In genomic region chr19:6276447-6276846, GRCh38 we compare ENCODE assay signal across 11 cellular contexts. TPM values are rescaled to one million over a fixed set of nuclear protein-coding genes. Genes with fewer than 3 reads are reported as not detected.
A peak's percentile ranks its signal among the peaks of the same experiment; 100 is the strongest.
DNase-seq lines count a peak whose midpoint lies in the region; ATAC-seq and TF ChIP-seq lines count a peak whose summit lies in the region.
"Had no signal": no experiment of that assay in that cellular context is flagged by ENCODE, and none has a peak within 500 bp of the region (broad histone marks: within the 10 kb centered on the region; RNA-seq: fewer than 3 reads in every experiment).

No MANE protein-coding gene starts in this region.

- H3K36me3 Mint-ChIP-seq in endothelial cell (ENCODE audit: low read depth, unreplicated experiment) = peaks cover 8% of the 10 kb centered on the region
- H3K36me3 Mint-ChIP-seq in nephron progenitor cell (ENCODE audit: low read depth) = no peaks in the 10 kb centered on the region

- H3K27ac Mint-ChIP-seq in endothelial cell (ENCODE audit: unreplicated experiment) = peak overlapping the region; percentile 28
- peak overlapping the region; percentile 41 for H3K27ac Mint-ChIP-seq in nephron progenitor cell
- H3K27ac Mint-ChIP-seq: T-helper 1 cell treated with Interleukin-12 subunit alpha and Interleukin-12 subunit beta and Interleukin-4 antibody, amounts not matched to agents 30 μg/mL and 1 μg/mL, for 36 hours had no signal

- peak; percentile 62 for DNase-seq in AG09309 (ENCODE audit: low read depth)
- peak; percentile 26 for DNase-seq in M059J (ENCODE audit: low read depth)
- DNase-seq in endothelial cell (ENCODE audit: low spot score) = no peak
- DNase-seq in nephron progenitor cell = no peak
- DNase-seq in D341Med (ENCODE audit: low spot score) = no peak
- no peak for DNase-seq in NCI-H2107 treated with DMSO at 0.1 percent for 48 hours (lab: John Stamatoyannopoulos, UW; ENCODE audit: unreplicated experiment)
- no peak for DNase-seq in NCI-H1436 treated with DMSO at 0.1 percent for 48 hours (lab: John Stamatoyannopoulos, UW)
- DNase-seq: spleen had no signal

- H3K4me1 Mint-ChIP-seq in endothelial cell (ENCODE audit: unreplicated experiment) (peaks cover 60% of the 10 kb centered on the region), nephron progenitor cell (peaks cover 77% of the 10 kb centered on the region)

- no peaks in the 10 kb centered on the region for H3K9me3 Mint-ChIP-seq in endothelial cell (ENCODE audit: unreplicated experiment)
- H3K9me3 Mint-ChIP-seq in nephron progenitor cell = peaks cover 4% of the 10 kb centered on the region
- H3K9me3 Mint-ChIP-seq: T-helper 1 cell treated with Interleukin-12 subunit alpha and Interleukin-12 subunit beta and Interleukin-4 antibody, amounts not matched to agents 30 μg/mL and 1 μg/mL, for 36 hours had no signal

- H3K4me3 Mint-ChIP-seq in endothelial cell (ENCODE audit: unreplicated experiment) (peak overlapping the region; percentile 40), nephron progenitor cell (peak overlapping the region; percentile 62)
- H3K4me3 Mint-ChIP-seq: T-helper 1 cell treated with Interleukin-12 subunit alpha and Interleukin-12 subunit beta and Interleukin-4 antibody, amounts not matched to agents 30 μg/mL and 1 μg/mL, for 36 hours had no signal

- no peak for TF ChIP-seq CTCF in AG09309 (IDR thresholded peaks at IDR 0.05; ENCODE audit: control insufficient read depth, insufficient read depth, low read depth, low read length, missing control alignments)
- TF ChIP-seq CTCF in endothelial cell (IDR thresholded peaks at IDR 0.05; ENCODE audit: unreplicated experiment) = no peak
- no peak for TF ChIP-seq CTCF in nephron progenitor cell (IDR thresholded peaks at IDR 0.05)

- no peak for ATAC-seq in GM19452 (IDR thresholded peaks at IDR 0.05; ENCODE audit: unreplicated experiment)

- H3K27me3 Mint-ChIP-seq in endothelial cell (ENCODE audit: unreplicated experiment) = peaks cover 13% of the 10 kb centered on the region
- H3K27me3 Mint-ChIP-seq in nephron progenitor cell (ENCODE audit: low read depth, poor library complexity) = peaks cover 5% of the 10 kb centered on the region

- H3K4me3 ChIP-seq in AG09309 (ENCODE audit: control insufficient read depth, low read depth, low read length) = no peak overlapping the region; the same call in none of the 2 replicates
- H3K4me3 ChIP-seq: spleen had no signal

RNA-seq across cellular contexts. Expression of gene MLLT1, which starts 3.3 kb away (rescaled TPM):
- total RNA-seq in M059J (2014; rRNA removed; shearing (Covaris generic)) = 15.2 and 22.6 TPM in 2 replicates
- total RNA-seq in endothelial cell (ENCODE audit: unreplicated experiment) = 59.2 TPM

RNA-seq across cellular contexts. Expression of gene ACER1, which starts 57.0 kb away (rescaled TPM):
- not detected in 2 replicates for total RNA-seq in M059J (2014; rRNA removed; shearing (Covaris generic))
- total RNA-seq in endothelial cell (ENCODE audit: unreplicated experiment) = not detected
- total RNA-seq: dermis microvascular lymphatic vessel endothelial cell had no signal

Comparison
In these comparisons a context has a peak if more than half of its experiments do, and no peak if none do; other contexts are left out.
1. DNase-seq: peak in AG09309 (single experiment) and M059J (single experiment); none in endothelial cell (single experiment), nephron progenitor cell (single experiment), D341Med (single experiment), NCI-H2107 treated with DMSO at 0.1 percent for 48 hours (single experiment) and NCI-H1436 treated with DMSO at 0.1 percent for 48 hours (single experiment).